ENCODE assay signal across 8 cellular contexts in genomic region chr3:49470714-49471420, GRCh38. TPM values are rescaled to one million over a fixed set of nuclear protein-coding genes. Genes with fewer than 3 reads are reported as not detected.
DNase-seq lines count a peak whose midpoint lies in the region; ATAC-seq and TF ChIP-seq lines count a peak whose summit lies in the region.

No MANE protein-coding gene starts in this region.

- H3K79me2 ChIP-seq in osteoblast (ENCODE audit: insufficient read depth, low read length): peaks cover 43% of the 10 kb centered on the region

- peaks cover 5% of the 10 kb centered on the region for H4K20me1 ChIP-seq in osteoblast (ENCODE audit: insufficient read depth, low read length)

- DNase-seq in activated CD4-positive, alpha-beta T cell treated with anti-CD3 and anti-CD28 coated beads, Interleukin-2, amount 10 ng/mL, durations not matched to agents 24 days and 14 days: no peak
- no peak for DNase-seq in activated CD4-positive, alpha-beta T cell treated with anti-CD3 and anti-CD28 coated beads, Interleukin-2, amount 50 U/mL, for 48 hours
- DNase-seq in RWPE1 (ENCODE audit: low spot score) (no peak), epithelial cell of proximal tubule (ENCODE audit: low read depth) (no peak), osteoblast (ENCODE audit: insufficient read length, low spot score, missing footprints) (peak; percentile 72), hepatic stellate cell (ENCODE audit: low spot score) (no peak), cerebellum (ENCODE audit: low spot score) (no peak)

- H3K4me2 ChIP-seq in osteoblast (ENCODE audit: insufficient read depth, low read length): peak overlapping the region; percentile 96

- H3K4me3 ChIP-seq in epithelial cell of proximal tubule (ENCODE audit: low read depth, low read length) (peak overlapping the region; percentile 76), osteoblast (ENCODE audit: insufficient read depth, low read length) (peak overlapping the region; percentile 94)

- peaks cover 12% of the 10 kb centered on the region for H3K36me3 Mint-ChIP-seq in activated CD4-positive, alpha-beta T cell treated with anti-CD3 and anti-CD28 coated beads, Interleukin-2, amount 10 ng/mL, durations not matched to agents 24 days and 14 days (ENCODE audit: low read depth)

- POLR2A ChIA-PET in RWPE1 (lab: Yijun Ruan, JAX; ENCODE audit: low non-redundant PET): interaction anchor here (1.8 kb wide), 1 partner anchor 10 kb away, joined by 7 read pairs; no protein-coding TSS in a partner anchor

- H3K9me3 Mint-ChIP-seq in activated CD4-positive, alpha-beta T cell treated with anti-CD3 and anti-CD28 coated beads, Interleukin-2, amount 10 ng/mL, durations not matched to agents 24 days and 14 days: no peaks in the 10 kb centered on the region

- H3K4me1 Mint-ChIP-seq in activated CD4-positive, alpha-beta T cell treated with anti-CD3 and anti-CD28 coated beads, Interleukin-2, amount 10 ng/mL, durations not matched to agents 24 days and 14 days: peaks cover 22% of the 10 kb centered on the region

- no peaks in the 10 kb centered on the region for H3K9me3 ChIP-seq in osteoblast (ENCODE audit: low read depth, low read length)

- peak overlapping the region; percentile 87 for H3K27ac Mint-ChIP-seq in activated CD4-positive, alpha-beta T cell treated with anti-CD3 and anti-CD28 coated beads, Interleukin-2, amount 10 ng/mL, durations not matched to agents 24 days and 14 days

- H3K27ac ChIP-seq in RWPE1 (peak overlapping the region; percentile 100), osteoblast (ENCODE audit: low read depth, low read length) (peak overlapping the region; percentile 74)

- no peaks in the 10 kb centered on the region for H3K27me3 Mint-ChIP-seq in activated CD4-positive, alpha-beta T cell treated with anti-CD3 and anti-CD28 coated beads, Interleukin-2, amount 10 ng/mL, durations not matched to agents 24 days and 14 days

- no peaks in the 10 kb centered on the region for H3K36me3 ChIP-seq in osteoblast (ENCODE audit: insufficient read depth, low read length)

- CTCF ChIA-PET in RWPE1 (lab: Yijun Ruan, JAX): interaction anchor here (0.8 to 1.1 kb wide), 2 partner anchors 21 to 38 kb away, joined by 3 to 5 read pairs; no protein-coding TSS in a partner anchor

- peak; percentile 23 for ATAC-seq in HG02870 (IDR thresholded peaks at IDR 0.05; ENCODE audit: unreplicated experiment)

- peak overlapping the region; percentile 93 for H3K4me3 Mint-ChIP-seq in activated CD4-positive, alpha-beta T cell treated with anti-CD3 and anti-CD28 coated beads, Interleukin-2, amount 10 ng/mL, durations not matched to agents 24 days and 14 days

- H3K27me3 ChIP-seq in osteoblast (ENCODE audit: insufficient read depth, low read length): no peaks in the 10 kb centered on the region

- TF ChIP-seq CTCF in RWPE1 (conservative IDR thresholded peaks at IDR 0.05; ENCODE audit: low read depth) (no peak), epithelial cell of proximal tubule (conservative IDR thresholded peaks at IDR 0.05; ENCODE audit: low read depth, low read length) (no peak), osteoblast (IDR thresholded peaks at IDR 0.05; ENCODE audit: extremely low read depth, low read depth, low read length) (no peak)

- intact Hi-C loops in activated CD4-positive, alpha-beta T cell treated with anti-CD3 and anti-CD28 coated beads, Interleukin-2, amount 10 ng/mL, durations not matched to agents 24 days and 14 days (cut with micrococcal nuclease): loop anchor here (1.0 to 2.0 kb wide), 6 partner anchors 58 to 377 kb away; partner anchors contain the start of genes APEH, IP6K1, QRICH1 and TCTA

- H2AFZ ChIP-seq in osteoblast (ENCODE audit: low read length): peak overlapping the region; percentile 89

- peaks cover 22% of the 10 kb centered on the region for H3K4me1 ChIP-seq in osteoblast (ENCODE audit: insufficient read depth, low read length)

RNA-seq across cellular contexts. Expression of gene DAG1, which starts 0.8 kb away (rescaled TPM):
- total RNA-seq in activated CD4-positive, alpha-beta T cell treated with anti-CD3 and anti-CD28 coated beads, Interleukin-2, amount 10 ng/mL, durations not matched to agents 24 days and 14 days: 21.3 and 21.9 TPM in 2 replicates
- 43.6 and 77.2 TPM in 2 replicates for total RNA-seq in epithelial cell of proximal tubule
- 55.4 and 58.3 TPM in 2 replicates for total RNA-seq in osteoblast
- 26.3 TPM for total RNA-seq in cerebellum

RNA-seq across cellular contexts. Expression of gene NICN1, which starts 41.7 kb away (rescaled TPM):
- 11.1 and 12.6 TPM in 2 replicates for total RNA-seq in activated CD4-positive, alpha-beta T cell treated with anti-CD3 and anti-CD28 coated beads, Interleukin-2, amount 10 ng/mL, durations not matched to agents 24 days and 14 days
- total RNA-seq in epithelial cell of proximal tubule: 0.22 and 1.2 TPM in 2 replicates
- total RNA-seq in osteoblast: 3.8 and 4.7 TPM in 2 replicates
- total RNA-seq in cerebellum: 8.3 TPM

RNA-seq across cellular contexts. Expression of gene AMT, which starts 48.6 kb away (rescaled TPM):
- total RNA-seq in activated CD4-positive, alpha-beta T cell treated with anti-CD3 and anti-CD28 coated beads, Interleukin-2, amount 10 ng/mL, durations not matched to agents 24 days and 14 days: 2.6 and 3.7 TPM in 2 replicates
- total RNA-seq in epithelial cell of proximal tubule: 2.3 and 2.5 TPM in 2 replicates
- 1.1 and 1.2 TPM in 2 replicates for total RNA-seq in osteoblast
- total RNA-seq in cerebellum: 3.9 TPM

RNA-seq across cellular contexts. Expression of gene TCTA, which starts 58.6 kb away (rescaled TPM):
- total RNA-seq in activated CD4-positive, alpha-beta T cell treated with anti-CD3 and anti-CD28 coated beads, Interleukin-2, amount 10 ng/mL, durations not matched to agents 24 days and 14 days: 18.7 and 21.2 TPM in 2 replicates
- total RNA-seq in epithelial cell of proximal tubule (16.9 and 21.7 TPM in 2 replicates), osteoblast (35.8 and 37.4 TPM in 2 replicates), cerebellum (11.3 TPM)

RNA-seq across cellular contexts. Expression of gene RHOA, which starts 59.1 kb away (rescaled TPM):
- total RNA-seq in activated CD4-positive, alpha-beta T cell treated with anti-CD3 and anti-CD28 coated beads, Interleukin-2, amount 10 ng/mL, durations not matched to agents 24 days and 14 days: 381 and 391 TPM in 2 replicates
- total RNA-seq in epithelial cell of proximal tubule: 355 and 504 TPM in 2 replicates
- 860 and 899 TPM in 2 replicates for total RNA-seq in osteoblast
- 113 TPM for total RNA-seq in cerebellum
